In genomic region chr10:59792812-59793211, GRCh38 we compare ENCODE assay signal across 17 cellular contexts. TPM values are rescaled to one million over a fixed set of nuclear protein-coding genes. Genes with fewer than 3 reads are reported as not detected.
A peak's percentile ranks its signal among the peaks of the same experiment; 100 is the strongest.
DNase-seq lines count a peak whose midpoint lies in the region; ATAC-seq, FAIRE-seq and TF ChIP-seq lines count a peak whose summit lies in the region.
"Had no signal": no experiment of that assay in that cellular context is flagged by ENCODE, and none has a peak within 500 bp of the region (broad histone marks: within the 10 kb centered on the region; RNA-seq: fewer than 3 reads in every experiment).

No MANE protein-coding gene starts in this region.

- no peaks in the 10 kb centered on the region for H3K4me1 ChIP-seq in H1 (replicated peaks in 1 of 4; ENCODE audit: control insufficient read depth in 3 of 4, insufficient read depth in 4 of 4, low read length in 3 of 4)
- H3K4me1 ChIP-seq: BLaER1 treated with 17β-estradiol and CSF1 and Interleukin-3, amounts not matched to agents 10 nM and 100 nM had no signal

- DNase-seq in activated T-cell treated with anti-CD3 and anti-CD28 coated beads, Interleukin-2, amount 50 U/mL, for 72 hours, result no peak
- no peak for DNase-seq in activated T-cell treated with anti-CD3 and anti-CD28 coated beads, Interleukin-2, amount 50 U/mL, for 48 hours
- DNase-seq in H1 (ENCODE audit: low read depth in 1 of 2, low spot score in 2 of 2) (no peak), neural crest cell (ENCODE audit: low read depth, low spot score) (no peak), COLO829 (ENCODE audit: low spot score) (no peak)
- no peak for DNase-seq in stimulated activated CD4-positive, alpha-beta T cell treated with anti-CD3 and anti-CD28 coated beads, Interleukin-4, amount 100 ng/mL, for 24 hours
- DNase-seq: ACHN; Calu3; CD4-positive, CD25-positive, alpha-beta regulatory T cell; DMS 273 treated with DMSO at 0.1 percent for 48 hours; GM23248; H7 had no signal

- ATAC-seq in activated T-cell treated with anti-CD3 and anti-CD28 coated beads, Interleukin-2, amount 50 U/mL, for 72 hours (replicated peaks in 1 of 2), result no peak
- ATAC-seq in GM18505 (IDR thresholded peaks at IDR 0.05; ENCODE audit: unreplicated experiment), result no peak

- H3K27ac ChIP-seq in H1 (ENCODE audit: low read depth, low read length), result no peak overlapping the region
- H3K27ac ChIP-seq: BLaER1 treated with 17β-estradiol and CSF1 and Interleukin-3, amounts not matched to agents 10 nM and 100 nM; GM23248 had no signal

- H3K9me3 Mint-ChIP-seq in activated T-cell treated with anti-CD3 and anti-CD28 coated beads, Interleukin-2, amount 50 U/mL, for 72 hours, result no peaks in the 10 kb centered on the region
- H3K9me3 Mint-ChIP-seq in neural crest cell, result peaks cover 3% of the 10 kb centered on the region
- H3K9me3 Mint-ChIP-seq: CD4-positive, CD25-positive, alpha-beta regulatory T cell had no signal

- H2AK5ac ChIP-seq in H1 (ENCODE audit: low read depth, low read length), result no peak overlapping the region

- H3K27me3 Mint-ChIP-seq in activated T-cell treated with anti-CD3 and anti-CD28 coated beads, Interleukin-2, amount 50 U/mL, for 72 hours (ENCODE audit: low read depth), result no peaks in the 10 kb centered on the region
- H3K27me3 Mint-ChIP-seq in neural crest cell (ENCODE audit: low read depth), result no peaks in the 10 kb centered on the region
- H3K27me3 Mint-ChIP-seq: CD4-positive, CD25-positive, alpha-beta regulatory T cell had no signal

- H3K4me1 Mint-ChIP-seq in activated T-cell treated with anti-CD3 and anti-CD28 coated beads, Interleukin-2, amount 50 U/mL, for 72 hours (ENCODE audit: low read depth), result peaks cover 10% of the 10 kb centered on the region
- peaks cover 5% of the 10 kb centered on the region for H3K4me1 Mint-ChIP-seq in neural crest cell
- H3K4me1 Mint-ChIP-seq: CD4-positive, CD25-positive, alpha-beta regulatory T cell had no signal

- no peak overlapping the region for H4K5ac ChIP-seq in H1 (ENCODE audit: insufficient read length, low read depth, low read length)

- no peak overlapping the region for H3K23ac ChIP-seq in H1 (ENCODE audit: insufficient read length)

- H2BK20ac ChIP-seq in H1 (ENCODE audit: low read length), result no peak overlapping the region

- H3K14ac ChIP-seq in H1 (ENCODE audit: insufficient read length), result no peak overlapping the region

- no peaks in the 10 kb centered on the region for H3K23me2 ChIP-seq in H1 (ENCODE audit: low read depth, low read length)

- FAIRE-seq in H1 (lab: Jason Lieb, UNC), result no peak
- FAIRE-seq: GM18507 had no signal

- CTCF ChIA-PET in H1 (lab: Charles Lee; ENCODE audit: partially characterized antibody), result interaction anchor here (1.0 to 2.5 kb wide), 7 partner anchors 8 to 167 kb away, joined by 3 to 14 read pairs (median 3); no protein-coding TSS in a partner anchor

- H3K27ac Mint-ChIP-seq in activated T-cell treated with anti-CD3 and anti-CD28 coated beads, Interleukin-2, amount 50 U/mL, for 72 hours, result peak overlapping the region; percentile 4
- H3K27ac Mint-ChIP-seq in neural crest cell (ENCODE audit: unreplicated experiment), result peak overlapping the region; percentile 67

- TF ChIP-seq POLR2A in H1 (IDR thresholded peaks at IDR 0.05; ENCODE audit: control extremely low read depth in 1 of 2, low read depth in 2 of 2, low read length in 2 of 2), result no peak
- TF ChIP-seq POLR2A in GM18505 (IDR thresholded peaks at IDR 0.05; ENCODE audit: borderline replicate concordance, extremely low read depth, insufficient read depth, insufficient read length), result no peak

- no peak for TF ChIP-seq CTCF in H1 (IDR thresholded peaks at IDR 0.05; ENCODE audit: control extremely low read depth in 1 of 3, insufficient read depth in 1 of 3, low read depth in 1 of 3, low read length in 3 of 3)
- no peak for TF ChIP-seq CTCF in neural crest cell (conservative IDR thresholded peaks at IDR 0.05)

- H3K79me1 ChIP-seq in H1 (ENCODE audit: low read depth, low read length), result no peaks in the 10 kb centered on the region

- H4K20me1 ChIP-seq in H1 (replicated peaks in 1 of 2; ENCODE audit: control insufficient read depth in 1 of 2, insufficient read depth in 2 of 2, low read length in 2 of 2), result peaks cover 1 to 4% of the 10 kb centered on the region in 2 experiments
- H4K20me1 ChIP-seq: BLaER1 treated with 17β-estradiol and CSF1 and Interleukin-3, amounts not matched to agents 10 nM and 100 nM had no signal

- H2BK12ac ChIP-seq in H1 (ENCODE audit: low read depth, low read length), result no peak overlapping the region

- no peak for TF ChIP-seq EP300 in H1 (IDR thresholded peaks at IDR 0.05; ENCODE audit: borderline replicate concordance in 1 of 2, low read depth in 2 of 2, low read length in 2 of 2)

- H3K4me3 ChIP-seq in H1 (ENCODE audit: extremely low read depth in 1 of 4, insufficient read depth in 2 of 4, low read depth in 3 of 4, low read length in 4 of 4), result no peak overlapping the region
- H3K4me3 ChIP-seq: BLaER1 treated with 17β-estradiol and CSF1 and Interleukin-3, amounts not matched to agents 10 nM and 100 nM; GM23248 had no signal

- no peaks in the 10 kb centered on the region for H3K79me2 ChIP-seq in H1 (ENCODE audit: control insufficient read depth in 1 of 2, insufficient read depth in 2 of 2, low read length in 2 of 2)

- no peak overlapping the region for H2BK120ac ChIP-seq in H1 (replicated peaks; ENCODE audit: low read depth, low read length)

- no peak overlapping the region for H4K8ac ChIP-seq in H1 (ENCODE audit: extremely low read depth, insufficient read depth, low read length)

- no peak overlapping the region for H3K56ac ChIP-seq in H1 (replicated peaks; ENCODE audit: insufficient read length, low read depth, low read length)

- peaks cover 4 to 67% (median 26%) of the 10 kb centered on the region in 4 experiments for H3K36me3 ChIP-seq in H1 (ENCODE audit: control insufficient read depth in 2 of 4, insufficient read depth in 4 of 4, low read length in 3 of 4)

- no peak overlapping the region for H3K9ac ChIP-seq in H1 (replicated peaks in 1 of 4; ENCODE audit: extremely low read depth in 1 of 4, low read depth in 3 of 4, low read length in 3 of 4)
- H3K9ac ChIP-seq: BLaER1 treated with 17β-estradiol and CSF1 and Interleukin-3, amounts not matched to agents 10 nM and 100 nM; GM23248 had no signal

- H3K9me3 ChIP-seq in H1 (ENCODE audit: insufficient read depth in 2 of 2, low read depth in 1 of 2, low read length in 1 of 2), result no peaks in the 10 kb centered on the region

- no peak overlapping the region for H3K18ac ChIP-seq in H1 (ENCODE audit: extremely low read depth, low read length)

- H3K27me3 ChIP-seq in H1 (replicated peaks in 1 of 4; ENCODE audit: control insufficient read depth in 3 of 4, extremely low read depth in 1 of 4, insufficient read depth in 3 of 4, low read length in 3 of 4), result no peaks in the 10 kb centered on the region
- H3K27me3 ChIP-seq: BLaER1 treated with 17β-estradiol and CSF1 and Interleukin-3, amounts not matched to agents 10 nM and 100 nM had no signal

- POLR2A ChIA-PET in H1 (lab: Charles Lee; ENCODE audit: partially characterized antibody), result no interaction called here

- H3K4me3 Mint-ChIP-seq in activated T-cell treated with anti-CD3 and anti-CD28 coated beads, Interleukin-2, amount 50 U/mL, for 72 hours, result no peak overlapping the region
- no peak overlapping the region for H3K4me3 Mint-ChIP-seq in neural crest cell
- H3K4me3 Mint-ChIP-seq: CD4-positive, CD25-positive, alpha-beta regulatory T cell had no signal

- H2BK5ac ChIP-seq in H1 (ENCODE audit: low read depth, low read length), result no peak overlapping the region

- 91% methylated on average over 13 of the region's 13 CpGs; no CpG with 5 or more reads in 1 of the 2 experiments for WGBS in H1 (ENCODE audit: extremely low coverage in 1 of 2, insufficient coverage in 1 of 2, insufficient read length in 1 of 2, insufficient replicate concordance in 2 of 2, low coverage in 1 of 2, low lambda C conversion rate in 2 of 2, missing lambda C conversion rate in 1 of 2), 2 experiments

- H2AFZ ChIP-seq in H1 (ENCODE audit: low read length), result no peak overlapping the region
- H2AFZ ChIP-seq: GM23248 had no signal

- no peak overlapping the region for H3K4me2 ChIP-seq in H1 (ENCODE audit: insufficient read depth in 1 of 2, low read depth in 2 of 2, low read length in 2 of 2)
- H3K4me2 ChIP-seq: BLaER1 treated with 17β-estradiol and CSF1 and Interleukin-3, amounts not matched to agents 10 nM and 100 nM had no signal

- H2BK15ac ChIP-seq in H1 (ENCODE audit: low read length), result no peak overlapping the region

- no peak overlapping the region for H4K91ac ChIP-seq in H1 (replicated peaks; ENCODE audit: insufficient read length, low read length)

- peaks cover 8 to 40% of the 10 kb centered on the region in 2 donors for H3K36me3 Mint-ChIP-seq in activated T-cell treated with anti-CD3 and anti-CD28 coated beads, Interleukin-2, amount 50 U/mL, for 72 hours (ENCODE audit: insufficient read depth in 2 of 2)
- H3K36me3 Mint-ChIP-seq in neural crest cell (ENCODE audit: low read depth), result peaks cover 40% of the 10 kb centered on the region

- no peak for TF ChIP-seq RAD21 in H1 (IDR thresholded peaks at IDR 0.05 in 1 of 2, conservative IDR thresholded peaks at IDR 0.05 in 1 of 2; ENCODE audit: low read depth in 2 of 2, low read length in 2 of 2)

- peak overlapping the region; percentile 51 for H3K4ac ChIP-seq in H1 (replicated peaks; ENCODE audit: insufficient read length, low read depth, low read length)

TF ChIP-seq in H1, 55 proteins besides CTCF, POLR2A, EP300 and RAD21 (continues in another document):
- no peak for TF ChIP-seq CHD1 (IDR thresholded peaks at IDR 0.05; ENCODE audit: low read depth, low read length)
- no peak for TF ChIP-seq SIRT6 (IDR thresholded peaks at IDR 0.05; ENCODE audit: low read length)
- no peak for TF ChIP-seq TCF12 (IDR thresholded peaks at IDR 0.05; ENCODE audit: low read depth, low read length)
- TF ChIP-seq CBX5 (IDR thresholded peaks at IDR 0.05; ENCODE audit: low read depth, low read length), result no peak
- no peak for TF ChIP-seq RXRA (IDR thresholded peaks at IDR 0.05; ENCODE audit: insufficient read depth, low read depth, low read length)
- TF ChIP-seq SP2 (IDR thresholded peaks at IDR 0.05; ENCODE audit: low read length), result no peak
- no peak for TF ChIP-seq SUZ12 (IDR thresholded peaks at IDR 0.05; ENCODE audit: low read length)
- TF ChIP-seq EZH2 (IDR thresholded peaks at IDR 0.05; ENCODE audit: low read depth, low read length, severe bottlenecking), result no peak

RNA-seq across cellular contexts. Expression of gene MRLN, which starts 39.6 kb away (rescaled TPM):
- not detected for total RNA-seq in activated T-cell treated with anti-CD3 and anti-CD28 coated beads, Interleukin-2, amount 50 U/mL, for 72 hours
- not detected in 2 replicates for total RNA-seq in H1 (2021; fragmentation: NEBNext Ultra II Directional; extraction: Animal tissue kit (Norgen Biotek cat#: 25700))
- 0.21 TPM in 1 of 2 replicates, not detected in the other for polyA plus RNA-seq in H1 (2011; rRNA removed)
- polyA plus RNA-seq in H1 (2011; cell fraction: cytosol; rRNA removed), result not detected
- polyA plus RNA-seq in H1 (2011; cell fraction: nucleus; rRNA removed), result 0.21 TPM
- polyA plus RNA-seq in H1 (2012, experiment 1 of 2), result 0.29 TPM in 1 of 4 replicates, not detected in the others
- polyA plus RNA-seq in H1 (2012, experiment 2 of 2), result 0.59 TPM
- polyA plus RNA-seq in H1 (2013, experiment 1 of 2), result 0.28 TPM
- not detected for polyA plus RNA-seq in H1 (2013, experiment 2 of 2)
- polyA minus RNA-seq in H1 (2011; rRNA and poly(A)+ RNA removed), result not detected in 2 replicates
- polyA minus RNA-seq in H1 (2011; cell fraction: cytosol; rRNA and poly(A)+ RNA removed), result not detected
- polyA minus RNA-seq in H1 (2011; cell fraction: nucleus; rRNA and poly(A)+ RNA removed), result not detected
- total RNA-seq in neural crest cell, result not detected in 2 replicates
- total RNA-seq: A172; Calu3; CD4-positive, CD25-positive, alpha-beta regulatory T cell; GM23248; H7; HT1080 had no signal
- polyA plus RNA-seq: CD4-positive, CD25-positive, alpha-beta regulatory T cell; GM23248 had no signal
